8 cellular contexts compared by ENCODE assay signal in genomic region chr9:71911908-71912325, GRCh38. TPM values are rescaled to one million over a fixed set of nuclear protein-coding genes. Genes with fewer than 3 reads are reported as not detected.
DNase-seq lines count a peak whose midpoint lies in the region; ATAC-seq and TF ChIP-seq lines count a peak whose summit lies in the region.

No MANE protein-coding gene starts in this region.

- no peaks in the 10 kb centered on the region for H3K9me3 ChIP-seq in T-helper 17 cell (ENCODE audit: control insufficient read depth, low read length, poor library complexity, severe bottlenecking)
- no peaks in the 10 kb centered on the region for H3K9me3 ChIP-seq in gastrocnemius medialis

- intact Hi-C loops in gastrocnemius medialis (cut with DNase I; ENCODE audit: low total_unique reads) (loop anchor here (1.0 to 5.0 kb wide), 7 partner anchors 31 to 1653 kb away; partner anchors contain the start of genes ALDH1A1 and SMC5), head of caudate nucleus (cut with DNase I) (loop anchor here (10.0 kb wide), 1 partner anchor 87 kb away; no protein-coding TSS in a partner anchor)

- H3K4me1 Mint-ChIP-seq in T-helper 17 cell, result peaks cover 37% of the 10 kb centered on the region

- peak overlapping the region; percentile 99 for H3K27ac Mint-ChIP-seq in T-helper 17 cell

- no peak for TF ChIP-seq POLR2A in gastrocnemius medialis (IDR thresholded peaks at IDR 0.05)

- no peak for DNase-seq in T-helper 17 cell
- DNase-seq in foreskin fibroblast, result peak; percentile 43 to 71
- no peak for DNase-seq in gastrocnemius medialis
- DNase-seq in stimulated activated CD4-positive, alpha-beta T cell treated with anti-CD3 and anti-CD28 coated beads, Interleukin-4, amount 100 ng/mL, for 1 hour, result no peak
- no peak for DNase-seq in hippocampal formation (lab: John Stamatoyannopoulos, UW)
- DNase-seq in head of caudate nucleus, result no peak
- no peak for DNase-seq in NCI-H1105 treated with DMSO at 0.1 percent for 48 hours (lab: John Stamatoyannopoulos, UW)

- H3K4me1 ChIP-seq in gastrocnemius medialis, result peaks cover 44 to 54% of the 10 kb centered on the region in 2 donors

- ATAC-seq in T-helper 17 cell (no peak), gastrocnemius medialis (no peak)

- peak overlapping the region; percentile 100 for H3K4me3 Mint-ChIP-seq in T-helper 17 cell

- no peaks in the 10 kb centered on the region for H3K36me3 ChIP-seq in gastrocnemius medialis

- no peaks in the 10 kb centered on the region for H3K27me3 ChIP-seq in gastrocnemius medialis

- TF ChIP-seq CTCF in foreskin fibroblast (IDR thresholded peaks at IDR 0.05; ENCODE audit: low read depth, low read length), result no peak
- TF ChIP-seq CTCF in gastrocnemius medialis (IDR thresholded peaks at IDR 0.05 in 4 of 5, conservative IDR thresholded peaks at IDR 0.05 in 1 of 5), result no peak

- in situ Hi-C loops in gastrocnemius medialis (cut with MboI; ENCODE audit: low sequenced_read_pairs in 4 of 4), result loop anchor here in 1 of 4 donors (25.0 kb wide), 1 partner anchor 675 kb away; no protein-coding TSS in a partner anchor

- H3K27me3 Mint-ChIP-seq in T-helper 17 cell, result no peaks in the 10 kb centered on the region

- H3K36me3 Mint-ChIP-seq in T-helper 17 cell (ENCODE audit: low read depth), result peaks cover 3% of the 10 kb centered on the region

- H3K4me3 ChIP-seq in GM08714 (ENCODE audit: low read length) (peak overlapping the region; percentile 93), foreskin fibroblast (ENCODE audit: low read depth in 1 of 2, low read length in 2 of 2) (peak overlapping the region; percentile 95 to 97), gastrocnemius medialis (peak overlapping the region; percentile 73 to 94 (median 82))

- peak overlapping the region; percentile 88 to 96 (median 92) for H3K27ac ChIP-seq in gastrocnemius medialis

RNA-seq across cellular contexts. Expression of gene C9orf85, which starts 0.5 kb away (rescaled TPM):
- total RNA-seq in T-helper 17 cell (1 to 10 TPM; 5.4 to 6.2 TPM), gastrocnemius medialis (1 to 10 TPM; 1.7 to 9.6 (median 6.3) TPM)

RNA-seq across cellular contexts. Expression of gene ABHD17B, which starts 0.9 kb away (rescaled TPM):
- total RNA-seq in T-helper 17 cell (10 to 100 TPM in 1 of 2 donors, 1 to 10 TPM in 1; 9.1 to 15.9 TPM), gastrocnemius medialis (10 to 100 TPM; 20.7 to 35.0 (median 27.0) TPM)

Comparison
In these comparisons a context has a peak if more than half of its experiments do, and no peak if none do; other contexts are left out.
1. DNase-seq: peak in foreskin fibroblast (2 of 2); none in T-helper 17 cell (0 of 3), gastrocnemius medialis (0 of 2), stimulated activated CD4-positive, alpha-beta T cell treated with anti-CD3 and anti-CD28 coated beads, Interleukin-4, amount 100 ng/mL, for 1 hour (single experiment), hippocampal formation (0 of 2), head of caudate nucleus (0 of 42) and NCI-H1105 treated with DMSO at 0.1 percent for 48 hours (single experiment).
2. Peak in every context shown above with its lines, with median percentiles within 50 percentile points of each other: H3K4me3 ChIP-seq.